In the genomic region with DNA sequence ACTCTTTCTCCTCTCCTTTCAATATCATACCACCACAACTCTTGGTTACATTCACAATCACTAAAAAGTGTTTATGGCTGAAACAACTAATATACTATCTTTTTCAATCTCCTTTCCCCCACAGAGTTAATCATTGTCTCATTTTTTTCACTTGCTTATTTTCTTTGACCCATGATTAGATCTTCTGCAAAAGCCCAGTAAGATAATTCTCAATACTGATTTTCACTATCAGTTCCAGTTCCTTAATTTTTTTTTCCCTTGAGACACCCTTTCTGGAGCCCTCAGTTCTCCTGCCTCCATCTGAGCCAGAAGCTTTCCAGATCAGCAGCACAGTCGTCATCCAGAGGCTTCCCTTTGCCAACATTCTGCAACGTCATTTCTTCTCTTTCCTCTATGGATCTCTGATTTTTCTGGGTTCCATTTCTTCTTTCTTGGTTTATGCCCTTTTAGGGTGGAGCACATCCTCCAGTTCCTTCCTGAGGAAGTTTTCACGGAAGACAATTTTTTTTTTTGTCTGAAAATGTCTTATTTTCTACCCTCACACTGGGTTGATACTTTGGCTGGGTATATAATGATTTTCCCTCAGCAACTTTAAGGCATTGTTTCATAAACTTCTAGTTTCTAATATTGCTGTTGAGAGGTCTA, we compare ENCODE assay signal across 13 cellular contexts.
A peak's percentile ranks its signal among the peaks of the same experiment; 100 is the strongest.
DNase-seq lines count a peak whose midpoint lies in the region; ATAC-seq, FAIRE-seq and TF ChIP-seq lines count a peak whose summit lies in the region.
"Had no signal": no experiment of that assay in that cellular context is flagged by ENCODE, and none has a peak within 500 bp of the region (broad histone marks: within the 10 kb centered on the region; RNA-seq: fewer than 3 reads in every experiment).

No MANE protein-coding gene starts in this region.

- H3K27me3 Mint-ChIP-seq in endodermal cell (ENCODE audit: insufficient read depth) = peaks cover 6% of the 10 kb centered on the region

- BruUV-seq in HepG2 (replicated peaks; lab: Mats Ljungman, UMichigan) = no TSS peak

- H3K4me1 ChIP-seq in HepG2 (ENCODE audit: insufficient read depth, low read length) (peaks cover 47% of the 10 kb centered on the region), endodermal cell (ENCODE audit: control insufficient read depth, insufficient read depth, low read length) (peaks cover 2% of the 10 kb centered on the region)

- no peak for DNase-seq in HepG2 (ENCODE audit: low spot score)
- no peak for DNase-seq in SHP77 treated with DMSO at 0.1 percent for 48 hours (lab: John Stamatoyannopoulos, UW)
- DNase-seq in amniotic stem cell (lab: John Stamatoyannopoulos, UW) = no peak
- DNase-seq in foreskin fibroblast = no peak
- DNase-seq in endodermal cell = no peak
- DNase-seq: effector CD4-positive, alpha-beta T cell; kidney; NCI-H2081; T-cell had no signal

- H3K4me1 Mint-ChIP-seq in endodermal cell = peaks cover 26% of the 10 kb centered on the region

- TF ChIP-seq EP300 in HepG2 (IDR thresholded peaks at IDR 0.05; ENCODE audit: low read depth in 2 of 2, low read length in 2 of 2) (no peak), HepG2 (CRISPR knock-in tag; IDR thresholded peaks at IDR 0.05; ENCODE audit: borderline replicate concordance) (no peak)

- H2AFZ ChIP-seq in HepG2 (ENCODE audit: low read length) = no peak overlapping the region

- CTCF ChIA-PET in HepG2 (lab: Yijun Ruan, JAX; ENCODE audit: low intra/inter-chr PET ratio, low total read pairs) = no interaction called here

- no peaks in the 10 kb centered on the region for H3K79me2 ChIP-seq in HepG2 (ENCODE audit: insufficient read depth, low read length)

- in situ Hi-C loops in HepG2 (cut with HindIII; ENCODE audit: extremely low pct_ligation_motif_present, low pct_unique_long_range_greater_than_20kb) = no loop called here

- no peak overlapping the region for H3K4me3 Mint-ChIP-seq in endodermal cell
- H3K4me3 Mint-ChIP-seq: activated T-helper 1 cell treated with anti-CD3 and anti-CD28 coated beads, Interleukin-12 subunit alpha, Interleukin-12 subunit beta, Interleukin-2, Interleukin-4 antibody, amounts not matched to agents 30 ng/mL and 10 ng/mL and 1 ng/mL, durations not matched to agents 14 hours and 24 hours and 36 hours; T-cell had no signal

- no peak for TF ChIP-seq RAD21 in HepG2 (CRISPR knock-in tag; IDR thresholded peaks at IDR 0.05)

- WGBS in HepG2 (ENCODE audit: low lambda C conversion rate) = 90% methylated on average over 3 of the region's 3 CpGs
- WGBS in endodermal cell (ENCODE audit: insufficient coverage in 1 of 2, insufficient read length in 1 of 2), 2 experiments = 80 to 88% methylated on average over 2 to 3 of the region's 3 CpGs

- no peak overlapping the region for H3K9ac ChIP-seq in HepG2 (ENCODE audit: insufficient read depth, low read depth, low read length)
- H3K9ac ChIP-seq in endodermal cell (ENCODE audit: extremely low read depth, low read length, poor library complexity, severe bottlenecking) = no peak overlapping the region

- no peak for TF ChIP-seq POLR2A in HepG2 (IDR thresholded peaks at IDR 0.05; ENCODE audit: insufficient read depth in 1 of 2, low read depth in 2 of 2, low read length in 2 of 2)

- intact Hi-C loops in HepG2 (cut with micrococcal nuclease; ENCODE audit: unreplicated experiment) = no loop called here

- H3K27me3 ChIP-seq in HepG2 (ENCODE audit: control insufficient read depth in 1 of 2, insufficient read depth in 2 of 2, low read length in 2 of 2) = 0 out of 5 replicates have a peak, but pooled peaks cover 0 to 1% of the 10 kb centered on the region in 2 experiments
- H3K27me3 ChIP-seq in endodermal cell (ENCODE audit: control insufficient read depth, insufficient read depth, low read length, poor library complexity, severe bottlenecking) = no peaks in the 10 kb centered on the region

- POLR2A ChIA-PET in HepG2 (lab: Yijun Ruan, JAX) = no interaction called here

- no peaks in the 10 kb centered on the region for H3K36me3 ChIP-seq in HepG2 (replicated peaks in 1 of 2; ENCODE audit: control insufficient read depth in 1 of 2, insufficient read depth in 2 of 2, low read length in 2 of 2)
- H3K36me3 ChIP-seq in endodermal cell (ENCODE audit: control insufficient read depth, insufficient read depth, low read length) = no peaks in the 10 kb centered on the region

- H3K4me3 ChIP-seq in HepG2 (replicated peaks in 1 of 3; ENCODE audit: insufficient read depth in 1 of 3, low read depth in 2 of 3, low read length in 3 of 3) (no peak overlapping the region), foreskin fibroblast (ENCODE audit: low read depth in 1 of 2, low read length in 2 of 2) (no peak overlapping the region), endodermal cell (ENCODE audit: low read length) (no peak overlapping the region)

- no peak overlapping the region for H3K4me2 ChIP-seq in HepG2 (ENCODE audit: low read depth, low read length)

- H3K9me3 ChIP-seq in HepG2 (ENCODE audit: low read length) (peaks cover 5% of the 10 kb centered on the region; the same call in 1 of the 2 replicates), endodermal cell (ENCODE audit: control insufficient read depth, low read length) (peaks cover 10% of the 10 kb centered on the region)

- peaks cover 2% of the 10 kb centered on the region for H3K36me3 Mint-ChIP-seq in endodermal cell (ENCODE audit: low read depth)

- H3K9me3 Mint-ChIP-seq in endodermal cell = peaks cover 31% of the 10 kb centered on the region

- H3K27ac Mint-ChIP-seq in endodermal cell = no peak overlapping the region
- H3K27ac Mint-ChIP-seq: activated T-helper 1 cell treated with anti-CD3 and anti-CD28 coated beads, Interleukin-12 subunit alpha, Interleukin-12 subunit beta, Interleukin-2, Interleukin-4 antibody, amounts not matched to agents 30 ng/mL and 10 ng/mL and 1 ng/mL, durations not matched to agents 14 hours and 24 hours and 36 hours; T-cell had no signal

- ATAC-seq in GM18502 (IDR thresholded peaks at IDR 0.05; ENCODE audit: poor library complexity, unreplicated experiment) (peak; percentile 57), GM21390 (IDR thresholded peaks at IDR 0.05; ENCODE audit: unreplicated experiment) (peak; percentile 51), HG03280 (IDR thresholded peaks at IDR 0.05; ENCODE audit: unreplicated experiment) (peak; percentile 60), HepG2 (no peak)
- ATAC-seq: T-cell had no signal

- no peaks in the 10 kb centered on the region for H4K20me1 ChIP-seq in HepG2 (ENCODE audit: insufficient read depth, low read length)

- H3K27ac ChIP-seq in HepG2 (ENCODE audit: extremely low read length, insufficient read depth, low read length) (no peak overlapping the region), endodermal cell (ENCODE audit: low read depth, low read length) (no peak overlapping the region)

- no peak for FAIRE-seq in HepG2 (lab: Jason Lieb, UNC)
- FAIRE-seq: kidney had no signal

- no peak for TF ChIP-seq CTCF in HepG2 (CRISPR knock-in tag; IDR thresholded peaks at IDR 0.05)
- no peak for TF ChIP-seq CTCF in foreskin fibroblast (IDR thresholded peaks at IDR 0.05; ENCODE audit: low read depth, low read length)
- no peak for TF ChIP-seq CTCF in endodermal cell (conservative IDR thresholded peaks at IDR 0.05)

TF ChIP-seq in HepG2, 621 proteins besides CTCF, POLR2A, EP300 and RAD21:
- TF ChIP-seq ZNF558 (CRISPR knock-in tag; IDR thresholded peaks at IDR 0.05; ENCODE audit: borderline replicate concordance) = no peak
- TF ChIP-seq ZFP1 (CRISPR knock-in tag; IDR thresholded peaks at IDR 0.05) = peak; percentile 81; the same call in 1 of the 2 replicates
TF ChIP-seq in HepG2: peak in this region for 1.
